20 cellular contexts compared by ENCODE assay signal in genomic region chr3:24518990-24519367, GRCh38. TPM values are rescaled to one million over a fixed set of nuclear protein-coding genes. Genes with fewer than 3 reads are reported as not detected.
DNase-seq lines count a peak whose midpoint lies in the region; ATAC-seq, FAIRE-seq and TF ChIP-seq lines count a peak whose summit lies in the region.
"Had no signal": no experiment of that assay in that cellular context is flagged by ENCODE, and none has a peak within 500 bp of the region (broad histone marks: within the 10 kb centered on the region; RNA-seq: fewer than 3 reads in every experiment).

No MANE protein-coding gene starts in this region.

- no peak for ATAC-seq in pancreas
- ATAC-seq: A549 had no signal

- no peak for TF ChIP-seq RAD21 in liver (IDR thresholded peaks at IDR 0.05)

- H3K4me1 ChIP-seq in ACC112 (ENCODE audit: control insufficient read depth, insufficient read depth, low read length, unreplicated experiment) (peaks cover 20% of the 10 kb centered on the region), GM23248 (ENCODE audit: insufficient read depth) (no peaks in the 10 kb centered on the region), OCI-LY3 (ENCODE audit: low read length) (peaks cover 21% of the 10 kb centered on the region), liver (ENCODE audit: control insufficient read depth in 4 of 4, insufficient read depth in 4 of 4, low read length in 3 of 4) (peaks cover 3 to 32% (median 21%) of the 10 kb centered on the region in 4 donors), prostate gland (replicated peaks) (no peaks in the 10 kb centered on the region), pancreas (peaks cover 0 to 2% (median 0%) of the 10 kb centered on the region in 3 donors)

- H3K9me3 ChIP-seq in GM23248 (ENCODE audit: low read depth), result no peaks in the 10 kb centered on the region
- no peaks in the 10 kb centered on the region for H3K9me3 ChIP-seq in OCI-LY3 (ENCODE audit: insufficient read depth, low read length)
- H3K9me3 ChIP-seq in liver (ENCODE audit: control insufficient read depth in 4 of 4, low read length in 3 of 4), result no peaks in the 10 kb centered on the region
- no peaks in the 10 kb centered on the region for H3K9me3 ChIP-seq in prostate gland
- no peaks in the 10 kb centered on the region for H3K9me3 ChIP-seq in pancreas
- H3K9me3 ChIP-seq: A549 had no signal

- in situ Hi-C loops in GM23248 (cut with MboI), result no loop called here

- no peak overlapping the region for H3K9ac ChIP-seq in GM23248
- peak overlapping the region; percentile 9; the same call in 1 of the 2 replicates for H3K9ac ChIP-seq in OCI-LY3 (ENCODE audit: low read length)
- H3K9ac ChIP-seq in liver (ENCODE audit: low read depth in 1 of 2, low read length in 2 of 2), result no peak overlapping the region

- no peak for TF ChIP-seq POLR2A in prostate gland (IDR thresholded peaks at IDR 0.05)

- TF ChIP-seq CTCF in OCI-LY3 (IDR thresholded peaks at IDR 0.05; ENCODE audit: low read depth, low read length), result no peak
- no peak for TF ChIP-seq CTCF in liver (IDR thresholded peaks at IDR 0.05; ENCODE audit: low read depth, low read length, missing input control)
- TF ChIP-seq CTCF in prostate gland (IDR thresholded peaks at IDR 0.05), result no peak
- TF ChIP-seq CTCF in pancreas (IDR thresholded peaks at IDR 0.05), result no peak

- peaks cover under 1% of the 10 kb centered on the region; the same call in 1 of the 2 replicates for H3F3A ChIP-seq in GM23248 (ENCODE audit: insufficient read depth)

- H3K4me2 ChIP-seq in GM23248 (ENCODE audit: unreplicated experiment) (peak overlapping the region; percentile 16), OCI-LY3 (ENCODE audit: low read length) (peak overlapping the region; percentile 100)
- H3K4me2 ChIP-seq: A549 had no signal

- H3K36me3 ChIP-seq in ACC112 (ENCODE audit: insufficient read depth, low read length) (no peaks in the 10 kb centered on the region), GM23248 (ENCODE audit: low read depth) (no peaks in the 10 kb centered on the region), OCI-LY3 (replicated peaks; ENCODE audit: low read depth, low read length) (no peaks in the 10 kb centered on the region), liver (ENCODE audit: control insufficient read depth in 4 of 4, insufficient read depth in 3 of 4, low read depth in 1 of 4, low read length in 3 of 4) (no peaks in the 10 kb centered on the region), prostate gland (no peaks in the 10 kb centered on the region), pancreas (no peaks in the 10 kb centered on the region)

- peak overlapping the region; percentile 24 for H2AFZ ChIP-seq in ACC112 (ENCODE audit: low read length, unreplicated experiment)
- no peak overlapping the region for H2AFZ ChIP-seq in GM23248
- no peak overlapping the region for H2AFZ ChIP-seq in OCI-LY3 (ENCODE audit: low read depth, low read length)

- 48 to 51% methylated on average over 4 of the region's 4 CpGs for WGBS in GM23248 (ENCODE audit: low coverage in 1 of 2, low lambda C conversion rate in 2 of 2, missing lambda C conversion rate in 2 of 2), 2 experiments
- 72% methylated on average over 4 of the region's 4 CpGs for WGBS in liver
- 77% methylated on average over 4 of the region's 4 CpGs for WGBS in prostate gland
- WGBS in pancreas, 2 donors, result 77 to 90% methylated on average over 4 of the region's 4 CpGs

- H4K20me1 ChIP-seq in GM23248 (ENCODE audit: insufficient read depth) (no peaks in the 10 kb centered on the region), OCI-LY3 (ENCODE audit: insufficient read depth, low read length) (peaks cover 20% of the 10 kb centered on the region; the same call in 1 of the 2 replicates)

- no peak for FAIRE-seq in pancreas (lab: Jason Lieb, UNC)
- FAIRE-seq: A549, HTR-8/SVneo had no signal

- DNase-seq in GM23248 (no peak), prostate gland (ENCODE audit: low spot score) (no peak), pancreas (no peak)
- no peak for DNase-seq in effector CD4-positive, alpha-beta T cell
- no peak for DNase-seq in stimulated activated CD4-positive, alpha-beta T cell treated with anti-CD3 and anti-CD28 coated beads, Interleukin-15, amount 100 ng/mL, for 24 hours
- DNase-seq: C1 segment of cervical spinal cord, DMS79, HCEC 1CT, KG1, NCI-H1105 treated with DMSO at 0.1 percent for 48 hours, NCI-H1694 treated with DMSO at 0.1 percent for 48 hours, NCI-H510A, NCI-H748 treated with DMSO at 0.1 percent for 48 hours, SHP77 had no signal

- H3K79me2 ChIP-seq in ACC112 (ENCODE audit: control insufficient read depth, insufficient read depth, low read length, unreplicated experiment), result no peaks in the 10 kb centered on the region
- H3K79me2 ChIP-seq in GM23248 (ENCODE audit: insufficient read depth), result no peaks in the 10 kb centered on the region
- H3K79me2 ChIP-seq in OCI-LY3 (ENCODE audit: low read length), result no peaks in the 10 kb centered on the region

- no peaks in the 10 kb centered on the region for H3K9me2 ChIP-seq in GM23248 (ENCODE audit: insufficient read depth)

- H3K27me3 ChIP-seq in ACC112 (ENCODE audit: insufficient read depth, low read length) (no peaks in the 10 kb centered on the region), GM23248 (replicated peaks; ENCODE audit: insufficient read depth) (0 out of 2 replicates have a peak, but pooled peaks cover 5% of the 10 kb centered on the region), OCI-LY3 (ENCODE audit: low read depth, low read length) (peaks cover 83% of the 10 kb centered on the region), liver (ENCODE audit: control insufficient read depth in 4 of 4, insufficient read depth in 4 of 4, low read length in 3 of 4) (no peaks in the 10 kb centered on the region), prostate gland (replicated peaks; ENCODE audit: insufficient read depth) (no peaks in the 10 kb centered on the region), pancreas (no peaks in the 10 kb centered on the region)

- intact Hi-C loops in prostate gland (cut with DNase I), result no loop called here
- intact Hi-C loops in pancreas (cut with DNase I), result no loop called here

- H3K4me3 ChIP-seq in ACC112 (ENCODE audit: low read depth, low read length), result no peak overlapping the region
- no peak overlapping the region for H3K4me3 ChIP-seq in GM23248
- H3K4me3 ChIP-seq in OCI-LY3 (ENCODE audit: low read length), result peak overlapping the region; percentile 87
- H3K4me3 ChIP-seq in liver (ENCODE audit: low read depth in 1 of 3, low read length in 3 of 3), result peak overlapping the region in 2 of 3 donors; percentile 33 to 37
- no peak overlapping the region for H3K4me3 ChIP-seq in prostate gland
- H3K4me3 ChIP-seq in pancreas, result no peak overlapping the region
- H3K4me3 ChIP-seq: A549, SK-N-MC had no signal

- H3K27ac ChIP-seq in ACC112 (ENCODE audit: low read depth, low read length) (no peak overlapping the region), GM23248 (no peak overlapping the region), OCI-LY3 (ENCODE audit: low read length) (no peak overlapping the region), liver (ENCODE audit: low read depth in 1 of 2, low read length in 2 of 2) (no peak overlapping the region), prostate gland (no peak overlapping the region), pancreas (no peak overlapping the region)
- H3K27ac ChIP-seq: A549, SK-N-MC had no signal

TF ChIP-seq in liver, 16 proteins besides CTCF, POLR2A, EP300 and RAD21 (continues in another document):
- TF ChIP-seq TAF1 (conservative IDR thresholded peaks at IDR 0.05) (no peak), JUND (IDR thresholded peaks at IDR 0.05) (no peak), GABPA (IDR thresholded peaks at IDR 0.05 in 1 of 2, conservative IDR thresholded peaks at IDR 0.05 in 1 of 2) (no peak), FOXA1 (IDR thresholded peaks at IDR 0.05) (no peak), EGR1 (IDR thresholded peaks at IDR 0.05; ENCODE audit: low read depth in 2 of 2) (no peak), SP1 (IDR thresholded peaks at IDR 0.05) (no peak), RXRA (IDR thresholded peaks at IDR 0.05) (no peak), NR2F2 (IDR thresholded peaks at IDR 0.05) (no peak), YY1 (IDR thresholded peaks at IDR 0.05) (no peak), HNF4G (IDR thresholded peaks at IDR 0.05) (no peak), REST (IDR thresholded peaks at IDR 0.05) (no peak), ATF3 (IDR thresholded peaks at IDR 0.05) (no peak)

RNA-seq across cellular contexts. Expression of gene THRB, which starts 24.3 kb away (rescaled TPM):
- 2.9 and 5.1 TPM in 2 replicates for total RNA-seq in GM23248 (2014; rRNA removed; shearing (Covaris generic))
- polyA plus RNA-seq in GM23248 (2016; fragmentation: Nextera tagmentation; extraction: Ambion mirVana) (3.3 and 3.9 TPM in 2 replicates), liver (1 to 10 TPM; 5.9 to 7.8 TPM), pancreas (1 to 10 TPM; 2.1 to 2.3 TPM)
- total RNA-seq in liver (10 to 100 TPM; 10.8 to 23.9 TPM), prostate gland (10 to 100 TPM; 13.0 to 39.6 TPM), pancreas (10 to 100 TPM in 2 of 6 donors, 1 to 10 TPM in 4; 6.6 to 12.4 (median 8.7) TPM)

Comparison
In these comparisons a context has a peak if more than half of its experiments do, and no peak if none do; other contexts are left out.
1. H3K4me3 ChIP-seq: peak in OCI-LY3 (single experiment) and liver (2 of 3); none in ACC112 (single experiment), GM23248 (single experiment), prostate gland (0 of 2) and pancreas (0 of 4).